Comparison of ENCODE assay signal across 1 cellular context in the genomic region with DNA sequence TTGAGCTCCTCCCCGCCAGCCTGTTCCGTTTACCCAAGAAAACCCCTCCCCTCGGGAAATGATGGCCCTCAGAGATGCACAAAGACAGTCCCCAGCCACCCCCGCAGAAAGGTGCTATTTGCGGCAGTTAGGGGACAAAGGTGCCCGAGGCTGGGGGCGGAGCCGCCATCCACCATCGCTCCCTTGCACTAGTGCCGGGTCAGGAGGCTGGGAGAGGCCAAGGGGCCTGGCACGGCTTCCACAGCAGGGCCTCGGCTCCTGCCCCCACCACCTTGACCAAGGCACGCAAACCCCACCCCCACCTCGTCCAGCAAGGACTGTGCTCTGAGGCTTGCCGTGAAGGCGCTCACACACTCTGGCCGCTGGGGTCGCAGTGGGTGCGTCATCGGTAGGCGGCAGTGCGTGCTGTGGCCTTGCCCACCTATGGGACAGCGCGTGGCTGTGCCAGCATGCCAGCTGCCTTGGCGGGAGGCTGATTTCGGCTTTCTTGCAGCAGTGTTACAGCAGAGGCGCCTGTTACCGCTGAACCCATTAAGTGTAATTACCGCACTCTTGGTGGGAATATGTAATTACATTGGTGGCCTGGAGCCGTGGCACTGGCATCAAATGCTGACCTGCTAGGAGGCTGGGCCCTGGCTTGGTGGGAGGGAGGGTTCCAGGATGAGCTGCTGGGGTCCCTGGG.
TF ChIP-seq lines count a peak whose summit lies in the region.

No MANE protein-coding gene starts in this region.

TF ChIP-seq in K562, 482 proteins besides CTCF, POLR2A, EP300 and RAD21 (continued from another document):
- TF ChIP-seq MGA (IDR thresholded peaks at IDR 0.05) (peak; percentile 25; the same call in 1 of the 2 replicates), PCBP2 (IDR thresholded peaks at IDR 0.05; ENCODE audit: low read depth, low read length, poor library complexity, severe bottlenecking) (no peak), HDAC1 (IDR thresholded peaks at IDR 0.05) (0 out of 4 replicates have a peak, but pooled peaks of 1 of the 2 experiments have one; percentile 30), MTA1 (IDR thresholded peaks at IDR 0.05; ENCODE audit: borderline replicate concordance) (peak; percentile 78; the same call in 1 of the 2 replicates), ARNT (IDR thresholded peaks at IDR 0.05) (no peak), EGR1 (conservative IDR thresholded peaks at IDR 0.05) (peak; percentile 75)
